Comparison of ENCODE assay signal across 8 cellular contexts in genomic region chr18:21820035-21820810, GRCh38.
DNase-seq lines count a peak whose midpoint lies in the region; ATAC-seq and TF ChIP-seq lines count a peak whose summit lies in the region.

No MANE protein-coding gene starts in this region.

- no peaks in the 10 kb centered on the region for H3K27me3 ChIP-seq in suprapubic skin

- no peak overlapping the region for H3K27ac ChIP-seq in suprapubic skin

- WGBS in suprapubic skin: 61% methylated on average over 2 of the region's 2 CpGs

- H3K9me3 ChIP-seq in suprapubic skin: no peaks in the 10 kb centered on the region

- DNase-seq in EL (peak; percentile 10), LHCN-M2 (ENCODE audit: low read depth) (peak; percentile 28), cerebellar cortex (ENCODE audit: low spot score) (peak; percentile 20), myocyte (ENCODE audit: low read depth) (peak; percentile 43), head of caudate nucleus (no peak), suprapubic skin (ENCODE audit: low spot score in 2 of 2) (no peak)
- DNase-seq in stimulated activated CD4-positive, alpha-beta T cell treated with anti-CD3 and anti-CD28 coated beads, Interleukin-1b, Interleukin-23, amount 100 ng/mL, for 48 hours: no peak

- H3K4me3 ChIP-seq in suprapubic skin: no peak overlapping the region

- TF ChIP-seq POLR2A in suprapubic skin (IDR thresholded peaks at IDR 0.05): no peak

- intact Hi-C loops in head of caudate nucleus (cut with DNase I): no loop called here

- H3K4me1 ChIP-seq in suprapubic skin: no peaks in the 10 kb centered on the region

- TF ChIP-seq EP300 in suprapubic skin (IDR thresholded peaks at IDR 0.05): no peak

- ATAC-seq in HG02981 (IDR thresholded peaks at IDR 0.05; ENCODE audit: unreplicated experiment): no peak

- peaks cover 22% of the 10 kb centered on the region for H3K36me3 ChIP-seq in suprapubic skin

- TF ChIP-seq CTCF in suprapubic skin (IDR thresholded peaks at IDR 0.05): peak in 1 of 2 donors; percentile 16

Comparison
In these comparisons a context has a peak if more than half of its experiments do, and no peak if none do; other contexts are left out.
1. DNase-seq: peak in EL (single experiment), LHCN-M2 (single experiment), cerebellar cortex (single experiment) and myocyte (single experiment); none in head of caudate nucleus (0 of 42), suprapubic skin (0 of 2) and stimulated activated CD4-positive, alpha-beta T cell treated with anti-CD3 and anti-CD28 coated beads, Interleukin-1b, Interleukin-23, amount 100 ng/mL, for 48 hours (single experiment).